ENCODE assay signal across 8 cellular contexts in the genomic region with DNA sequence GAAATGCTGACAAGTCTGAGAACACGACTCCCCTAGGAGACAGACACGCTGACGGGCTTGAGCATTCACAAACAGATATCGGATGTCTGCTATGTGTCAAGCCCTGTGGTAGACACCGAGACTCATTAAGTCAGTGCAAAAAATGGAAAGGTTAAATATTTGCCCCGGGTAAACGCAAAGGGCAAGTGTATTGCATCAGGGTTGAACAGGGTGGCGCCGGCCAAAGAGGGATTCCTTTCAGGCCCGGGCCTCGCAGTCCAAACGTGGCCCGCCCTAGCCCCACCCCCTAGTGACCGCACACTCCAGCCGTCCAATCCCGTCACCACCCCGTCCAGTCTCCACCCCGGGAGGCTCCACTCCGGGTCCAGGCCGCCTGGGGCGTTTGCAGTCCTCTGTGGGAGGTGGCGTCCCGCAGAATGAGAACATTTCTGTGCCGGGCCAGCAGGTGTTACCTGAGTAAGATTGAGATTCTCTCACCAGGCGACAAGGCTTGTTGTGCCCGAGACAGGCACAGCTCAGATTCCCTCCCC. TPM values are rescaled to one million over a fixed set of nuclear protein-coding genes. Genes with fewer than 3 reads are reported as not detected.
A peak's percentile ranks its signal among the peaks of the same experiment; 100 is the strongest.
DNase-seq lines count a peak whose midpoint lies in the region; ATAC-seq and TF ChIP-seq lines count a peak whose summit lies in the region.

No MANE protein-coding gene starts in this region.

- H3K23ac ChIP-seq in trophoblast cell (ENCODE audit: low read length), result no peak overlapping the region

- H4K91ac ChIP-seq in trophoblast cell (ENCODE audit: low read depth, low read length), result peak overlapping the region; percentile 88

- no peaks in the 10 kb centered on the region for H3K27me3 ChIP-seq in trophoblast cell (ENCODE audit: insufficient read depth, low read length)

- H3K79me2 ChIP-seq in trophoblast cell (ENCODE audit: control insufficient read depth, insufficient read depth, low read length, poor library complexity), result peaks cover 7% of the 10 kb centered on the region

- WGBS in trophoblast cell (ENCODE audit: extremely low coverage, insufficient coverage, insufficient read length), result no CpG with 5 or more reads among the region's 26 CpGs

- peak overlapping the region; percentile 63 for H2BK5ac ChIP-seq in trophoblast cell (ENCODE audit: low read depth, low read length, poor library complexity)

- H4K8ac ChIP-seq in trophoblast cell (ENCODE audit: low read depth, low read length), result no peak overlapping the region

- H3K14ac ChIP-seq in trophoblast cell (ENCODE audit: low read length), result no peak overlapping the region

- no peak overlapping the region for H3K9ac ChIP-seq in trophoblast cell (ENCODE audit: low read length)

- no peaks in the 10 kb centered on the region for H3K36me3 Mint-ChIP-seq in type B pancreatic cell

- TF ChIP-seq CTCF in GM12864 (IDR thresholded peaks at IDR 0.05; ENCODE audit: low read depth, low read length, missing control alignments) (no peak), type B pancreatic cell (conservative IDR thresholded peaks at IDR 0.05) (no peak)

- no peak overlapping the region for H2AK5ac ChIP-seq in trophoblast cell (ENCODE audit: low read length)

- H3K18ac ChIP-seq in trophoblast cell (ENCODE audit: low read length), result no peak overlapping the region

- H2BK12ac ChIP-seq in trophoblast cell (ENCODE audit: low read length), result no peak overlapping the region

- peak overlapping the region; percentile 86 for H3K27ac ChIP-seq in trophoblast cell (ENCODE audit: low read depth, low read length)

- H3K36me3 ChIP-seq in trophoblast cell (ENCODE audit: control insufficient read depth in 1 of 2, insufficient read depth in 2 of 2, low read length in 2 of 2), result no peaks in the 10 kb centered on the region

- H3K79me1 ChIP-seq in trophoblast cell (ENCODE audit: low read length), result peaks cover 32% of the 10 kb centered on the region

- peak overlapping the region; percentile 12 for H2AFZ ChIP-seq in trophoblast cell (ENCODE audit: insufficient read depth, low read length, poor library complexity)

- no peak overlapping the region for H4K12ac ChIP-seq in trophoblast cell (ENCODE audit: low read depth, low read length)

- H3K27ac Mint-ChIP-seq in type B pancreatic cell, result peak overlapping the region; percentile 87

- H3K9me3 ChIP-seq in trophoblast cell (ENCODE audit: insufficient read depth, low read depth, low read length), result no peaks in the 10 kb centered on the region

- H3K9me3 Mint-ChIP-seq in type B pancreatic cell, result no peaks in the 10 kb centered on the region

- peaks cover 17 to 29% of the 10 kb centered on the region in 2 experiments for H3K4me1 ChIP-seq in trophoblast cell (ENCODE audit: control insufficient read depth in 1 of 2, insufficient read depth in 2 of 2, low read length in 2 of 2)

- H3K4me2 ChIP-seq in trophoblast cell (ENCODE audit: low read length), result peak overlapping the region; percentile 67

- H3K4me3 Mint-ChIP-seq in type B pancreatic cell, result peak overlapping the region; percentile 88

- ATAC-seq in HG02610 (IDR thresholded peaks at IDR 0.05; ENCODE audit: unreplicated experiment), result peak; percentile 93

- peaks cover 4% of the 10 kb centered on the region for H3K27me3 Mint-ChIP-seq in type B pancreatic cell

- peaks cover 45% of the 10 kb centered on the region for H3K4me1 Mint-ChIP-seq in type B pancreatic cell (ENCODE audit: unreplicated experiment)

- H2BK120ac ChIP-seq in trophoblast cell (ENCODE audit: insufficient read depth, low read length, poor library complexity), result peak overlapping the region; percentile 82

- DNase-seq in GM12864 (ENCODE audit: low read depth) (peak; percentile 64), NCI-H1105 (lab: John Stamatoyannopoulos, UW) (peak; percentile 96), SW 1271 (lab: John Stamatoyannopoulos, UW) (peak; percentile 34 to 78), cardiac septum (ENCODE audit: low spot score) (peak; percentile 98), trophoblast cell (peak; percentile 99 to 100), type B pancreatic cell (ENCODE audit: extremely low spot score, unreplicated experiment) (peak; percentile 93)
- peak; percentile 39 for DNase-seq in activated naive CD8-positive, alpha-beta T cell treated with anti-CD3 and anti-CD28 coated beads, Interleukin-2, amount 50 U/mL, for 16 hours (ENCODE audit: low read depth, low spot score)

- H3K4me3 ChIP-seq in GM12864 (ENCODE audit: low read depth, low read length) (peak overlapping the region; percentile 59), trophoblast cell (ENCODE audit: low read depth, low read length) (no peak overlapping the region)

- intact Hi-C loops in cardiac septum (cut with DNase I), result no loop called here

- no peak overlapping the region for H3K4ac ChIP-seq in trophoblast cell (ENCODE audit: low read depth, low read length)

RNA-seq across cellular contexts. Expression of a gene that starts 16.3 kb away (rescaled TPM):
- total RNA-seq in cardiac septum (25.0 TPM), type B pancreatic cell (ENCODE audit: low replicate concordance) (97.1 and 117 TPM in 2 replicates)
- polyA plus RNA-seq in trophoblast cell (2013), result 56.8 and 61.8 TPM in 2 replicates

RNA-seq across cellular contexts. Expression of a gene that starts 20.0 kb away (rescaled TPM):
- total RNA-seq in cardiac septum, result 0.05 TPM
- 0.04 and 0.10 TPM in 2 replicates for polyA plus RNA-seq in trophoblast cell (2013)
- 2.0 and 7.9 TPM in 2 replicates for total RNA-seq in type B pancreatic cell (ENCODE audit: low replicate concordance)

RNA-seq across cellular contexts. Expression of a gene that starts 43.6 kb away (rescaled TPM):
- total RNA-seq in cardiac septum, result not detected
- 0.04 and 0.05 TPM in 2 replicates for polyA plus RNA-seq in trophoblast cell (2013)
- total RNA-seq in type B pancreatic cell (ENCODE audit: low replicate concordance), result not detected in 2 replicates

RNA-seq across cellular contexts. Expression of a gene that starts 58.4 kb away (rescaled TPM):
- total RNA-seq in cardiac septum (0.19 TPM), type B pancreatic cell (ENCODE audit: low replicate concordance) (0.12 TPM in 1 of 2 replicates, not detected in the other)
- 0.03 and 0.04 TPM in 2 replicates for polyA plus RNA-seq in trophoblast cell (2013)

Comparison
In these comparisons a context has a peak if more than half of its experiments do, and no peak if none do; other contexts are left out.
1. DNase-seq: peak in every context shown above with its lines; median percentile 100 in trophoblast cell; 98 in cardiac septum; 96 in NCI-H1105; 93 in type B pancreatic cell; 64 in GM12864; 56 in SW 1271; 39 in activated naive CD8-positive, alpha-beta T cell treated with anti-CD3 and anti-CD28 coated beads, Interleukin-2, amount 50 U/mL, for 16 hours.